1 cellular context compared by ENCODE assay signal in genomic region chr6:27374824-27375612, GRCh38.
A peak's percentile ranks its signal among the peaks of the same experiment; 100 is the strongest.
TF ChIP-seq lines count a peak whose summit lies in the region.

No MANE protein-coding gene starts in this region.

TF ChIP-seq in K562, 482 proteins besides CTCF, POLR2A, EP300 and RAD21 (continued from another document):
- TF ChIP-seq, protein P1, sequence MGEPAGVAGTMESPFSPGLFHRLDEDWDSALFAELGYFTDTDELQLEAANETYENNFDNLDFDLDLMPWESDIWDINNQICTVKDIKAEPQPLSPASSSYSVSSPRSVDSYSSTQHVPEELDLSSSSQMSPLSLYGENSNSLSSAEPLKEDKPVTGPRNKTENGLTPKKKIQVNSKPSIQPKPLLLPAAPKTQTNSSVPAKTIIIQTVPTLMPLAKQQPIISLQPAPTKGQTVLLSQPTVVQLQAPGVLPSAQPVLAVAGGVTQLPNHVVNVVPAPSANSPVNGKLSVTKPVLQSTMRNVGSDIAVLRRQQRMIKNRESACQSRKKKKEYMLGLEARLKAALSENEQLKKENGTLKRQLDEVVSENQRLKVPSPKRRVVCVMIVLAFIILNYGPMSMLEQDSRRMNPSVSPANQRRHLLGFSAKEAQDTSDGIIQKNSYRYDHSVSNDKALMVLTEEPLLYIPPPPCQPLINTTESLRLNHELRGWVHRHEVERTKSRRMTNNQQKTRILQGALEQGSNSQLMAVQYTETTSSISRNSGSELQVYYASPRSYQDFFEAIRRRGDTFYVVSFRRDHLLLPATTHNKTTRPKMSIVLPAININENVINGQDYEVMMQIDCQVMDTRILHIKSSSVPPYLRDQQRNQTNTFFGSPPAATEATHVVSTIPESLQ (CRISPR knock-in tag; IDR thresholded peaks at IDR 0.05): no peak
- TF ChIP-seq OTX1 (CRISPR knock-in tag; IDR thresholded peaks at IDR 0.05): no peak
- no peak for TF ChIP-seq HMG20B (CRISPR knock-in tag; IDR thresholded peaks at IDR 0.05)
- TF ChIP-seq MAFG (tag; conservative IDR thresholded peaks at IDR 0.05): no peak
- TF ChIP-seq THRAP3 (IDR thresholded peaks at IDR 0.05; ENCODE audit: borderline replicate concordance): no peak
- TF ChIP-seq POLR2G (IDR thresholded peaks at IDR 0.05; ENCODE audit: low read depth, low read length): peak; percentile 68
- 0 out of 2 replicates have a peak, but pooled peaks have one; percentile 65 for TF ChIP-seq KAT7 (CRISPR knock-in tag; IDR thresholded peaks at IDR 0.05; ENCODE audit: borderline replicate concordance)
- no peak for TF ChIP-seq ETV1 (tag; conservative IDR thresholded peaks at IDR 0.05; ENCODE audit: low read depth)
- TF ChIP-seq, protein P2, sequence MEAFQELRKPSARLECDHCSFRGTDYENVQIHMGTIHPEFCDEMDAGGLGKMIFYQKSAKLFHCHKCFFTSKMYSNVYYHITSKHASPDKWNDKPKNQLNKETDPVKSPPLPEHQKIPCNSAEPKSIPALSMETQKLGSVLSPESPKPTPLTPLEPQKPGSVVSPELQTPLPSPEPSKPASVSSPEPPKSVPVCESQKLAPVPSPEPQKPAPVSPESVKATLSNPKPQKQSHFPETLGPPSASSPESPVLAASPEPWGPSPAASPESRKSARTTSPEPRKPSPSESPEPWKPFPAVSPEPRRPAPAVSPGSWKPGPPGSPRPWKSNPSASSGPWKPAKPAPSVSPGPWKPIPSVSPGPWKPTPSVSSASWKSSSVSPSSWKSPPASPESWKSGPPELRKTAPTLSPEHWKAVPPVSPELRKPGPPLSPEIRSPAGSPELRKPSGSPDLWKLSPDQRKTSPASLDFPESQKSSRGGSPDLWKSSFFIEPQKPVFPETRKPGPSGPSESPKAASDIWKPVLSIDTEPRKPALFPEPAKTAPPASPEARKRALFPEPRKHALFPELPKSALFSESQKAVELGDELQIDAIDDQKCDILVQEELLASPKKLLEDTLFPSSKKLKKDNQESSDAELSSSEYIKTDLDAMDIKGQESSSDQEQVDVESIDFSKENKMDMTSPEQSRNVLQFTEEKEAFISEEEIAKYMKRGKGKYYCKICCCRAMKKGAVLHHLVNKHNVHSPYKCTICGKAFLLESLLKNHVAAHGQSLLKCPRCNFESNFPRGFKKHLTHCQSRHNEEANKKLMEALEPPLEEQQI (IDR thresholded peaks at IDR 0.05): no peak
- peak in 1 of 2 experiments; percentile 56; a peak in 3 of 4 replicates for TF ChIP-seq MNT (conservative IDR thresholded peaks at IDR 0.05)
- TF ChIP-seq MEF2D (tag; conservative IDR thresholded peaks at IDR 0.05; ENCODE audit: low read depth): no peak
- no peak for TF ChIP-seq FOXO4 (CRISPR knock-in tag; IDR thresholded peaks at IDR 0.05)
- TF ChIP-seq, protein P3, sequence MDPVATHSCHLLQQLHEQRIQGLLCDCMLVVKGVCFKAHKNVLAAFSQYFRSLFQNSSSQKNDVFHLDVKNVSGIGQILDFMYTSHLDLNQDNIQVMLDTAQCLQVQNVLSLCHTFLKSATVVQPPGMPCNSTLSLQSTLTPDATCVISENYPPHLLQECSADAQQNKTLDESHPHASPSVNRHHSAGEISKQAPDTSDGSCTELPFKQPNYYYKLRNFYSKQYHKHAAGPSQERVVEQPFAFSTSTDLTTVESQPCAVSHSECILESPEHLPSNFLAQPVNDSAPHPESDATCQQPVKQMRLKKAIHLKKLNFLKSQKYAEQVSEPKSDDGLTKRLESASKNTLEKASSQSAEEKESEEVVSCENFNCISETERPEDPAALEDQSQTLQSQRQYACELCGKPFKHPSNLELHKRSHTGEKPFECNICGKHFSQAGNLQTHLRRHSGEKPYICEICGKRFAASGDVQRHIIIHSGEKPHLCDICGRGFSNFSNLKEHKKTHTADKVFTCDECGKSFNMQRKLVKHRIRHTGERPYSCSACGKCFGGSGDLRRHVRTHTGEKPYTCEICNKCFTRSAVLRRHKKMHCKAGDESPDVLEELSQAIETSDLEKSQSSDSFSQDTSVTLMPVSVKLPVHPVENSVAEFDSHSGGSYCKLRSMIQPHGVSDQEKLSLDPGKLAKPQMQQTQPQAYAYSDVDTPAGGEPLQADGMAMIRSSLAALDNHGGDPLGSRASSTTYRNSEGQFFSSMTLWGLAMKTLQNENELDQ (CRISPR knock-in tag; IDR thresholded peaks at IDR 0.05; ENCODE audit: borderline replicate concordance): no peak
- TF ChIP-seq, protein P4, sequence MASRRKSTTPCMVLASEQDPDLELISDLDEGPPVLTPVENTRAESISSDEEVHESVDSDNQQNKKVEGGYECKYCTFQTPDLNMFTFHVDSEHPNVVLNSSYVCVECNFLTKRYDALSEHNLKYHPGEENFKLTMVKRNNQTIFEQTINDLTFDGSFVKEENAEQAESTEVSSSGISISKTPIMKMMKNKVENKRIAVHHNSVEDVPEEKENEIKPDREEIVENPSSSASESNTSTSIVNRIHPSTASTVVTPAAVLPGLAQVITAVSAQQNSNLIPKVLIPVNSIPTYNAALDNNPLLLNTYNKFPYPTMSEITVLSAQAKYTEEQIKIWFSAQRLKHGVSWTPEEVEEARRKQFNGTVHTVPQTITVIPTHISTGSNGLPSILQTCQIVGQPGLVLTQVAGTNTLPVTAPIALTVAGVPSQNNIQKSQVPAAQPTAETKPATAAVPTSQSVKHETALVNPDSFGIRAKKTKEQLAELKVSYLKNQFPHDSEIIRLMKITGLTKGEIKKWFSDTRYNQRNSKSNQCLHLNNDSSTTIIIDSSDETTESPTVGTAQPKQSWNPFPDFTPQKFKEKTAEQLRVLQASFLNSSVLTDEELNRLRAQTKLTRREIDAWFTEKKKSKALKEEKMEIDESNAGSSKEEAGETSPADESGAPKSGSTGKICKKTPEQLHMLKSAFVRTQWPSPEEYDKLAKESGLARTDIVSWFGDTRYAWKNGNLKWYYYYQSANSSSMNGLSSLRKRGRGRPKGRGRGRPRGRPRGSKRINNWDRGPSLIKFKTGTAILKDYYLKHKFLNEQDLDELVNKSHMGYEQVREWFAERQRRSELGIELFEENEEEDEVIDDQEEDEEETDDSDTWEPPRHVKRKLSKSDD (conservative IDR thresholded peaks at IDR 0.05; ENCODE audit: low read length): no peak
- no peak for TF ChIP-seq ZNF133 (CRISPR knock-in tag; IDR thresholded peaks at IDR 0.05)
- TF ChIP-seq RBM34 (IDR thresholded peaks at IDR 0.05; ENCODE audit: borderline replicate concordance, insufficient read depth, low read length): no peak
- no peak for TF ChIP-seq ZNF655 (CRISPR knock-in tag; IDR thresholded peaks at IDR 0.05)
- TF ChIP-seq, protein P5, sequence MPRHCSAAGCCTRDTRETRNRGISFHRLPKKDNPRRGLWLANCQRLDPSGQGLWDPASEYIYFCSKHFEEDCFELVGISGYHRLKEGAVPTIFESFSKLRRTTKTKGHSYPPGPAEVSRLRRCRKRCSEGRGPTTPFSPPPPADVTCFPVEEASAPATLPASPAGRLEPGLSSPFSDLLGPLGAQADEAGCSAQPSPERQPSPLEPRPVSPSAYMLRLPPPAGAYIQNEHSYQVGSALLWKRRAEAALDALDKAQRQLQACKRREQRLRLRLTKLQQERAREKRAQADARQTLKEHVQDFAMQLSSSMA (CRISPR knock-in tag; IDR thresholded peaks at IDR 0.05): no peak
- no peak for TF ChIP-seq CCAR2 (IDR thresholded peaks at IDR 0.05; ENCODE audit: low read depth, low read length)
- no peak for TF ChIP-seq RFX5 (IDR thresholded peaks at IDR 0.05; ENCODE audit: low read depth, low read length)
- no peak for TF ChIP-seq WHSC1 (IDR thresholded peaks at IDR 0.05; ENCODE audit: low read length)
- TF ChIP-seq RB1 (IDR thresholded peaks at IDR 0.05; ENCODE audit: low read depth): peak; percentile 23; the same call in 1 of the 2 replicates
- TF ChIP-seq, protein P6, sequence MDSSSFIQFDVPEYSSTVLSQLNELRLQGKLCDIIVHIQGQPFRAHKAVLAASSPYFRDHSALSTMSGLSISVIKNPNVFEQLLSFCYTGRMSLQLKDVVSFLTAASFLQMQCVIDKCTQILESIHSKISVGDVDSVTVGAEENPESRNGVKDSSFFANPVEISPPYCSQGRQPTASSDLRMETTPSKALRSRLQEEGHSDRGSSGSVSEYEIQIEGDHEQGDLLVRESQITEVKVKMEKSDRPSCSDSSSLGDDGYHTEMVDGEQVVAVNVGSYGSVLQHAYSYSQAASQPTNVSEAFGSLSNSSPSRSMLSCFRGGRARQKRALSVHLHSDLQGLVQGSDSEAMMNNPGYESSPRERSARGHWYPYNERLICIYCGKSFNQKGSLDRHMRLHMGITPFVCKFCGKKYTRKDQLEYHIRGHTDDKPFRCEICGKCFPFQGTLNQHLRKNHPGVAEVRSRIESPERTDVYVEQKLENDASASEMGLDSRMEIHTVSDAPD (CRISPR knock-in tag; IDR thresholded peaks at IDR 0.05): no peak
- TF ChIP-seq POLR2B (IDR thresholded peaks at IDR 0.05; ENCODE audit: low read depth, partially characterized antibody): peak; percentile 33
- TF ChIP-seq ZNF436 (CRISPR knock-in tag; IDR thresholded peaks at IDR 0.05): no peak
- no peak for TF ChIP-seq PURB (CRISPR knock-in tag; IDR thresholded peaks at IDR 0.05; ENCODE audit: low read depth)
- TF ChIP-seq TEAD1 (CRISPR knock-in tag; IDR thresholded peaks at IDR 0.05): no peak; a peak in 1 of 4 replicates
- TF ChIP-seq TRIM24 (IDR thresholded peaks at IDR 0.05): no peak
- no peak for TF ChIP-seq IFI16 (CRISPR knock-in tag; IDR thresholded peaks at IDR 0.05)
- TF ChIP-seq, protein P7, sequence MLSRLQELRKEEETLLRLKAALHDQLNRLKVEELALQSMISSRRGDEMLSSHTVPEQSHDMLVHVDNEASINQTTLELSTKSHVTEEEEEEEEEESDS (CRISPR knock-in tag; IDR thresholded peaks at IDR 0.05): no peak
- no peak for TF ChIP-seq ZNF165 (CRISPR knock-in tag; IDR thresholded peaks at IDR 0.05; ENCODE audit: borderline replicate concordance)
- no peak for TF ChIP-seq TRIM25 (IDR thresholded peaks at IDR 0.05; ENCODE audit: borderline replicate concordance)
- TF ChIP-seq ZBTB12 (CRISPR knock-in tag; IDR thresholded peaks at IDR 0.05): no peak
TF ChIP-seq in K562: peak in this region for 68.
